ENCODE assay signal across 23 cellular contexts in genomic region chr7:159033473-159033825, GRCh38.
"Had no signal": no experiment of that assay in that cellular context is flagged by ENCODE, and none has a peak within 500 bp of the region (broad histone marks: within the 10 kb centered on the region; RNA-seq: fewer than 3 reads in every experiment).

No MANE protein-coding gene starts in this region.

- H3K36me3 Mint-ChIP-seq: natural killer cell treated with Interleukin-12 subunit alpha and Interleukin-12 subunit beta and Interleukin-15 and Interleukin-18, amount 100 ng/mL, for 72 hours; neural progenitor cell had no signal

- H3K79me2 ChIP-seq: hepatocyte, parathyroid adenoma had no signal

- H3K9me3 ChIP-seq: gastrocnemius medialis, heart left ventricle, psoas muscle, right lobe of liver, thoracic aorta, transverse colon, upper lobe of right lung, vagina had no signal

- DNase-seq: effector memory CD8-positive, alpha-beta T cell; foreskin fibroblast; gastrocnemius medialis; kidney; mesendoderm; psoas muscle; retina; small intestine; stimulated activated CD4-positive, alpha-beta T cell treated with anti-CD3 and anti-CD28 coated beads, Interleukin-15, amount 100 ng/mL, for 24 hours; stimulated activated CD4-positive, alpha-beta T cell treated with anti-CD3 and anti-CD28 coated beads, Interleukin-2, amount 100 ng/mL, for 48 hours; stimulated activated naive CD4-positive, alpha-beta T cell treated with Interleukin-2 at 50 U/mL for 16 hours; upper lobe of right lung had no signal

- ATAC-seq: effector memory CD8-positive, alpha-beta T cell; gastrocnemius medialis; heart left ventricle; left lobe of liver; natural killer cell treated with Interleukin-12 subunit alpha and Interleukin-12 subunit beta and Interleukin-15 and Interleukin-18, amount 100 ng/mL, for 72 hours; psoas muscle; right lobe of liver; upper lobe of right lung had no signal

- H3K4me1 ChIP-seq: parathyroid adenoma, psoas muscle had no signal

- H2AFZ ChIP-seq: hepatocyte, neural progenitor cell, parathyroid adenoma had no signal

- H3K4me3 Mint-ChIP-seq: effector memory CD8-positive, alpha-beta T cell; natural killer cell treated with Interleukin-12 subunit alpha and Interleukin-12 subunit beta and Interleukin-15 and Interleukin-18, amount 100 ng/mL, for 72 hours; neural progenitor cell had no signal

- H3K27me3 ChIP-seq: gastrocnemius medialis, hepatocyte, neural progenitor cell, right lobe of liver, vagina had no signal

- H3K27ac ChIP-seq: hepatocyte, neural progenitor cell, parathyroid adenoma, psoas muscle, right lobe of liver, transverse colon, upper lobe of right lung, vagina had no signal

- H3K9ac ChIP-seq: neural progenitor cell, parathyroid adenoma had no signal

- H3K36me3 ChIP-seq: gastrocnemius medialis, neural progenitor cell, right lobe of liver, transverse colon, upper lobe of right lung, vagina had no signal

- H3K27ac Mint-ChIP-seq: effector memory CD8-positive, alpha-beta T cell; natural killer cell treated with Interleukin-12 subunit alpha and Interleukin-12 subunit beta and Interleukin-15 and Interleukin-18, amount 100 ng/mL, for 72 hours; neural progenitor cell had no signal

- H3K4me2 ChIP-seq: hepatocyte, neural progenitor cell had no signal

- H3K9me3 Mint-ChIP-seq: effector memory CD8-positive, alpha-beta T cell; natural killer cell treated with Interleukin-12 subunit alpha and Interleukin-12 subunit beta and Interleukin-15 and Interleukin-18, amount 100 ng/mL, for 72 hours; neural progenitor cell had no signal

- H3K4me3 ChIP-seq: coronary artery, gastrocnemius medialis, heart left ventricle, hepatocyte, neural progenitor cell, psoas muscle, right lobe of liver, thoracic aorta, transverse colon, upper lobe of right lung, vagina had no signal
